ENCODE assay signal across 8 cellular contexts in the genomic region with DNA sequence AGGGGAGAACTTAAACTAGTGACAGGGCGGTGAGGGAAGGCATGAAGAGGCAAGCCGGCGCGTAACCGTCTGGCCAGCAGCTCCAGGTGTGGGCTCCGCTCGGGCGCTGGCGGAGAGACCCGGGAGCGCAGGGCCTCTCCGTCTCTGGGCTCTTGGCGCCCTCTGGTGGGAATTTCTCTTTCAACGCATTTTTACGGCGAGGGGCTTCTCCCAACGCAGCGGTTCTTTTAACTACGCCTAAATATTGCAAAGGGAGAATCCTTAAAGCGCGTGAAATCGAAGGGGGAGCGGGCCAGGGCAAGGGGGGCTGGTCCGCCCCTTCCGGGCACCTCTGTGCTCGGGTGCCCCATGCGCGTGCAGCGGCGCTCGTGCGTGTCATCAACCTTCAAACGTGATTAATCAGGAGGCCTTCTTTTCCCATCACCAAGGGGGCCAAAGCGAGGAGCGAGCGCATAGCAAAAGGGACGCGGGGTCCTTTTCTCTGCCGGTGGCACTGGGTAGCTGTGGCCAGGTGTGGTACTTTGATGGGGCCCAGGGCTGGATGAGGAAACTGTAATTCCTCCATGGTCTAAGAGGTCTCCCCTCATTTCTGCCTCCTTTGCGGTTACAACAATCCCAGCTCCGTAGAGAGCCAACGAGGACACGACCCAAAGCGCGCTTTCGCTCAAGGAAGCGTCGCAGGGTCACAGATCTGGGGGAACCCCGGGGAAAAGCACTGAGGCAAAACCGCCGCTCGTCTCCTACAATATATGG. TPM values are rescaled to one million over a fixed set of nuclear protein-coding genes. Genes with fewer than 3 reads are reported as not detected.
DNase-seq lines count a peak whose midpoint lies in the region; ATAC-seq, FAIRE-seq and TF ChIP-seq lines count a peak whose summit lies in the region.

No MANE protein-coding gene starts in this region.

- peaks cover 72% of the 10 kb centered on the region for H3K27me3 Mint-ChIP-seq in activated CD4-positive, alpha-beta memory T cell treated with anti-CD3 and anti-CD28 coated beads for 36 hours

- peak overlapping the region; percentile 68; the same call in 1 of the 2 replicates for H2BK12ac ChIP-seq in H1 (ENCODE audit: low read depth, low read length)

- H2BK120ac ChIP-seq in H1 (replicated peaks; ENCODE audit: low read depth, low read length), result no peak overlapping the region

- peaks cover 0 to 7% of the 10 kb centered on the region in 2 experiments for H4K20me1 ChIP-seq in H1 (replicated peaks in 1 of 2; ENCODE audit: control insufficient read depth in 1 of 2, insufficient read depth in 2 of 2, low read length in 2 of 2)

- intact Hi-C loops in activated CD4-positive, alpha-beta memory T cell treated with anti-CD3 and anti-CD28 coated beads for 36 hours (cut with micrococcal nuclease), result loop anchor here (1.0 to 10.0 kb wide), 7 partner anchors 45 to 881 kb away; a partner anchor contains a TSS

- H3K23ac ChIP-seq in H1 (ENCODE audit: insufficient read length), result no peak overlapping the region

- no peak overlapping the region for H2BK15ac ChIP-seq in H1 (ENCODE audit: low read length)

- peak in 2 of 3 experiments; percentile 74 to 99; a peak in 3 of 4 replicates for TF ChIP-seq CTCF in H1 (IDR thresholded peaks at IDR 0.05; ENCODE audit: control extremely low read depth in 1 of 3, insufficient read depth in 1 of 3, low read depth in 1 of 3, low read length in 3 of 3)

- H3K9me3 Mint-ChIP-seq in activated CD4-positive, alpha-beta memory T cell treated with anti-CD3 and anti-CD28 coated beads for 36 hours, result no peaks in the 10 kb centered on the region

- peaks cover 42% of the 10 kb centered on the region for H3K23me2 ChIP-seq in H1 (ENCODE audit: low read depth, low read length)

- no peak overlapping the region for H3K14ac ChIP-seq in H1 (ENCODE audit: insufficient read length)

- peaks cover 43% of the 10 kb centered on the region for H3K4me1 Mint-ChIP-seq in activated CD4-positive, alpha-beta memory T cell treated with anti-CD3 and anti-CD28 coated beads for 36 hours (ENCODE audit: low read depth)

- H4K8ac ChIP-seq in H1 (ENCODE audit: extremely low read depth, insufficient read depth, low read length), result no peak overlapping the region

- H4K5ac ChIP-seq in H1 (ENCODE audit: insufficient read length, low read depth, low read length), result no peak overlapping the region

- H4K91ac ChIP-seq in H1 (replicated peaks; ENCODE audit: insufficient read length, low read length), result no peak overlapping the region

- no peak overlapping the region for H3K9ac ChIP-seq in H1 (replicated peaks in 1 of 4; ENCODE audit: extremely low read depth in 1 of 4, low read depth in 3 of 4, low read length in 3 of 4)

- H3K18ac ChIP-seq in H1 (ENCODE audit: extremely low read depth, low read length), result no peak overlapping the region; the same call in 1 of the 2 replicates

- H3K79me2 ChIP-seq in H1 (ENCODE audit: control insufficient read depth in 1 of 2, insufficient read depth in 2 of 2, low read length in 2 of 2), result no peaks in the 10 kb centered on the region

- H2BK20ac ChIP-seq in H1 (ENCODE audit: low read length), result no peak overlapping the region

- H3K4me3 ChIP-seq in H1 (ENCODE audit: extremely low read depth in 1 of 4, insufficient read depth in 2 of 4, low read depth in 3 of 4, low read length in 4 of 4), result peak overlapping the region; percentile 39 to 70 (median 52); a peak in 7 of 8 replicates

- peak; percentile 93 to 96 for TF ChIP-seq RAD21 in H1 (IDR thresholded peaks at IDR 0.05 in 1 of 2, conservative IDR thresholded peaks at IDR 0.05 in 1 of 2; ENCODE audit: low read depth in 2 of 2, low read length in 2 of 2)

- POLR2A ChIA-PET in activated CD4-positive, alpha-beta memory T cell treated with anti-CD3 and anti-CD28 coated beads for 36 hours (lab: Charles Lee), result interaction anchor here (0.8 kb wide), 1 partner anchor 446 kb away, joined by 3 read pairs; no protein-coding TSS in a partner anchor
- POLR2A ChIA-PET in H1 (lab: Charles Lee; ENCODE audit: partially characterized antibody), result interaction anchor here (0.6 to 3.9 kb wide), 2 partner anchors 103 to 495 kb away, joined by 3 to 13 read pairs; no protein-coding TSS in a partner anchor

- H3K36me3 ChIP-seq in H1 (ENCODE audit: control insufficient read depth in 2 of 4, insufficient read depth in 4 of 4, low read length in 3 of 4), result no peaks in the 10 kb centered on the region; a peak in 1 of 8 replicates

- DNase-seq in DMS114 treated with DMSO at 0.1 percent for 48 hours (lab: John Stamatoyannopoulos, UW; ENCODE audit: unreplicated experiment) (peak; percentile 23), NCI-H69 (lab: John Stamatoyannopoulos, UW) (peak; percentile 87), H1 (ENCODE audit: low read depth in 1 of 2, low spot score in 2 of 2) (peak in 1 of 2 experiments; percentile 92), mucosa of gallbladder (ENCODE audit: low spot score) (peak; percentile 55)
- DNase-seq in activated CD4-positive, alpha-beta memory T cell treated with anti-CD3 and anti-CD28 coated beads for 36 hours, result peak; percentile 78
- peak; percentile 11 to 74 (median 48) for DNase-seq in stimulated activated naive CD4-positive, alpha-beta T cell (lab: John Stamatoyannopoulos, UW)

- H3K79me1 ChIP-seq in H1 (ENCODE audit: low read depth, low read length), result no peaks in the 10 kb centered on the region

- peaks cover 3 to 52% (median 24%) of the 10 kb centered on the region in 4 experiments for H3K4me1 ChIP-seq in H1 (replicated peaks in 1 of 4; ENCODE audit: control insufficient read depth in 3 of 4, insufficient read depth in 4 of 4, low read length in 3 of 4)

- no peak for FAIRE-seq in H1 (lab: Jason Lieb, UNC)

- no peak for TF ChIP-seq EP300 in H1 (IDR thresholded peaks at IDR 0.05; ENCODE audit: borderline replicate concordance in 1 of 2, low read depth in 2 of 2, low read length in 2 of 2)

- peaks cover 61 to 82% (median 79%) of the 10 kb centered on the region in 4 experiments for H3K27me3 ChIP-seq in H1 (replicated peaks in 1 of 4; ENCODE audit: control insufficient read depth in 3 of 4, extremely low read depth in 1 of 4, insufficient read depth in 3 of 4, low read length in 3 of 4)

- H2AK5ac ChIP-seq in H1 (ENCODE audit: low read depth, low read length), result no peak overlapping the region

- H3K36me3 Mint-ChIP-seq in activated CD4-positive, alpha-beta memory T cell treated with anti-CD3 and anti-CD28 coated beads for 36 hours, result peaks cover 2% of the 10 kb centered on the region

- H3K27ac ChIP-seq in H1 (ENCODE audit: low read depth, low read length), result no peak overlapping the region

- H3K56ac ChIP-seq in H1 (replicated peaks; ENCODE audit: insufficient read length, low read depth, low read length), result no peak overlapping the region

- H3K4me3 Mint-ChIP-seq in activated CD4-positive, alpha-beta memory T cell treated with anti-CD3 and anti-CD28 coated beads for 36 hours, result peak overlapping the region; percentile 64

- TF ChIP-seq POLR2A in H1 (IDR thresholded peaks at IDR 0.05; ENCODE audit: control extremely low read depth in 1 of 2, low read depth in 2 of 2, low read length in 2 of 2), result no peak

- peak overlapping the region; percentile 11 for H3K27ac Mint-ChIP-seq in activated CD4-positive, alpha-beta memory T cell treated with anti-CD3 and anti-CD28 coated beads for 36 hours

- H2AFZ ChIP-seq in H1 (ENCODE audit: low read length), result no peak overlapping the region

- CTCF ChIA-PET in activated CD4-positive, alpha-beta memory T cell treated with anti-CD3 and anti-CD28 coated beads for 36 hours (lab: Charles Lee), result interaction anchor here (0.6 to 3.1 kb wide), 26 partner anchors 9 to 1893 kb away, joined by 3 to 22 read pairs (median 4); a partner anchor contains a TSS
- CTCF ChIA-PET in H1 (lab: Charles Lee; ENCODE audit: partially characterized antibody), result interaction anchor here (0.5 to 6.1 kb wide), 45 partner anchors 9 to 883 kb away, joined by 3 to 68 read pairs (median 3); no protein-coding TSS in a partner anchor

- 2% methylated on average over 48 of the region's 52 CpGs; no CpG with 5 or more reads in 1 of the 2 experiments for WGBS in H1 (ENCODE audit: extremely low coverage in 1 of 2, insufficient coverage in 1 of 2, insufficient read length in 1 of 2, insufficient replicate concordance in 2 of 2, low coverage in 1 of 2, low lambda C conversion rate in 2 of 2, missing lambda C conversion rate in 1 of 2), 2 experiments

- no peak overlapping the region for H2BK5ac ChIP-seq in H1 (ENCODE audit: low read depth, low read length)

- H3K4me2 ChIP-seq in H1 (ENCODE audit: insufficient read depth in 1 of 2, low read depth in 2 of 2, low read length in 2 of 2), result peak overlapping the region; percentile 76 to 89

- ATAC-seq in HG03175 (IDR thresholded peaks at IDR 0.05; ENCODE audit: unreplicated experiment), result peak; percentile 34
- ATAC-seq in GM19328 (IDR thresholded peaks at IDR 0.05; ENCODE audit: unreplicated experiment), result no peak

- H3K9me3 ChIP-seq in H1 (ENCODE audit: insufficient read depth in 2 of 2, low read depth in 1 of 2, low read length in 1 of 2), result no peaks in the 10 kb centered on the region

- H3K4ac ChIP-seq in H1 (replicated peaks; ENCODE audit: insufficient read length, low read depth, low read length), result no peak overlapping the region

RNA-seq across cellular contexts. Expression of a gene that starts 0.8 kb away (rescaled TPM):
- total RNA-seq in activated CD4-positive, alpha-beta memory T cell treated with anti-CD3 and anti-CD28 coated beads for 36 hours, result 1 to 10 TPM; 2.6 to 2.9 TPM
- 0.34 and 0.65 TPM in 2 replicates for total RNA-seq in H1 (2021; fragmentation: NEBNext Ultra II Directional; extraction: Animal tissue kit (Norgen Biotek cat#: 25700))
- 1.0 and 1.1 TPM in 2 replicates for polyA plus RNA-seq in H1 (2011; rRNA removed)
- polyA plus RNA-seq in H1 (2011; cell fraction: cytosol; rRNA removed), result 0.87 TPM
- polyA plus RNA-seq in H1 (2011; cell fraction: nucleus; rRNA removed), result 2.7 TPM
- polyA plus RNA-seq in H1 (2012, experiment 1 of 2), result 1.0 to 1.8 TPM (median 1.4 TPM) in 4 replicates
- 1.4 TPM for polyA plus RNA-seq in H1 (2012, experiment 2 of 2)
- polyA plus RNA-seq in H1 (2013, experiment 1 of 2), result 0.22 TPM
- 0.18 TPM for polyA plus RNA-seq in H1 (2013, experiment 2 of 2)
- 0.38 and 1.2 TPM in 2 replicates for polyA minus RNA-seq in H1 (2011; rRNA and poly(A)+ RNA removed)
- not detected for polyA minus RNA-seq in H1 (2011; cell fraction: cytosol; rRNA and poly(A)+ RNA removed)
- 1.9 TPM for polyA minus RNA-seq in H1 (2011; cell fraction: nucleus; rRNA and poly(A)+ RNA removed)
- total RNA-seq in mucosa of gallbladder, result not detected

RNA-seq across cellular contexts. Expression of a gene that starts 45.7 kb away (rescaled TPM):
- total RNA-seq in activated CD4-positive, alpha-beta memory T cell treated with anti-CD3 and anti-CD28 coated beads for 36 hours, result not detected
- 2.0 and 2.1 TPM in 2 replicates for total RNA-seq in H1 (2021; fragmentation: NEBNext Ultra II Directional; extraction: Animal tissue kit (Norgen Biotek cat#: 25700))
- 0.20 TPM in 1 of 2 replicates, not detected in the other for polyA plus RNA-seq in H1 (2011; rRNA removed)
- not detected for polyA plus RNA-seq in H1 (2011; cell fraction: cytosol; rRNA removed)
- polyA plus RNA-seq in H1 (2011; cell fraction: nucleus; rRNA removed), result not detected
- polyA plus RNA-seq in H1 (2012, experiment 1 of 2), result 0.66 to 2.6 TPM (median 1.9 TPM) in 4 replicates
- polyA plus RNA-seq in H1 (2012, experiment 2 of 2), result 0.96 TPM
- 1.5 TPM for polyA plus RNA-seq in H1 (2013, experiment 1 of 2)
- 1.4 TPM for polyA plus RNA-seq in H1 (2013, experiment 2 of 2)
- not detected in 2 replicates for polyA minus RNA-seq in H1 (2011; rRNA and poly(A)+ RNA removed)
- not detected for polyA minus RNA-seq in H1 (2011; cell fraction: cytosol; rRNA and poly(A)+ RNA removed)
- not detected for polyA minus RNA-seq in H1 (2011; cell fraction: nucleus; rRNA and poly(A)+ RNA removed)
- total RNA-seq in mucosa of gallbladder, result 0.86 TPM
